Comparison of ENCODE assay signal across 8 cellular contexts in genomic region chr11:63871962-63872832, GRCh38. TPM values are rescaled to one million over a fixed set of nuclear protein-coding genes. Genes with fewer than 3 reads are reported as not detected.
DNase-seq lines count a peak whose midpoint lies in the region; ATAC-seq and TF ChIP-seq lines count a peak whose summit lies in the region.

No MANE protein-coding gene starts in this region.

- TF ChIP-seq CTCF in Calu3 (IDR thresholded peaks at IDR 0.05; ENCODE audit: unreplicated experiment), result no peak
- TF ChIP-seq CTCF in foreskin keratinocyte (conservative IDR thresholded peaks at IDR 0.05), result peak; percentile 53
- TF ChIP-seq CTCF in neural progenitor cell (IDR thresholded peaks at IDR 0.05), result peak; percentile 27

- H3K4me1 ChIP-seq in foreskin keratinocyte (peaks cover 13% of the 10 kb centered on the region), neural progenitor cell (peaks cover 7% of the 10 kb centered on the region)

- H3K27ac Mint-ChIP-seq in Calu3 (ENCODE audit: unreplicated experiment) (no peak overlapping the region), neural progenitor cell (no peak overlapping the region)

- H2AFZ ChIP-seq in neural progenitor cell (replicated peaks), result no peak overlapping the region

- BruUV-seq in Calu3 (replicated peaks; lab: Mats Ljungman, UMichigan), result no TSS peak

- H3K4me3 Mint-ChIP-seq in Calu3 (ENCODE audit: low read depth, unreplicated experiment) (peak overlapping the region; percentile 39), neural progenitor cell (peak overlapping the region; percentile 43)

- no peak overlapping the region for H3K27ac ChIP-seq in foreskin keratinocyte
- H3K27ac ChIP-seq in neural progenitor cell, result no peak overlapping the region

- peaks cover 8% of the 10 kb centered on the region for H3F3A ChIP-seq in neural progenitor cell (ENCODE audit: low read depth)

- H3K79me2 ChIP-seq in neural progenitor cell (ENCODE audit: low read depth), result peaks cover 97% of the 10 kb centered on the region

- no peaks in the 10 kb centered on the region for H3K36me3 ChIP-seq in neural progenitor cell

- peaks cover 42% of the 10 kb centered on the region for H3K4me1 Mint-ChIP-seq in Calu3 (ENCODE audit: low read depth, unreplicated experiment)
- H3K4me1 Mint-ChIP-seq in neural progenitor cell, result peaks cover 45% of the 10 kb centered on the region

- H3K9ac ChIP-seq in neural progenitor cell, result no peak overlapping the region

- H3K36me3 Mint-ChIP-seq in Calu3 (ENCODE audit: insufficient read depth, unreplicated experiment) (peaks cover 19% of the 10 kb centered on the region), neural progenitor cell (peaks cover 11% of the 10 kb centered on the region)

- no peak overlapping the region for H3K4me2 ChIP-seq in neural progenitor cell

- CTCF ChIA-PET in Calu3 (lab: Charles Lee), result interaction anchor here (0.6 to 2.5 kb wide), 13 partner anchors 9 to 103 kb away, joined by 3 to 15 read pairs (median 5); partner anchors contain the start of genes MARK2 and ZFTA

- H3K27me3 Mint-ChIP-seq in Calu3 (ENCODE audit: unreplicated experiment) (no peaks in the 10 kb centered on the region), neural progenitor cell (ENCODE audit: insufficient read depth, low read depth) (peaks cover 2% of the 10 kb centered on the region)

- peaks cover 96% of the 10 kb centered on the region for H4K20me1 ChIP-seq in neural progenitor cell (ENCODE audit: low read depth)

- intact Hi-C loops in Calu3 (cut with micrococcal nuclease; ENCODE audit: unreplicated experiment), result loop anchor here (2.0 kb wide), 1 partner anchor 31 kb away; no protein-coding TSS in a partner anchor

- peak; percentile 83 for DNase-seq in Calu3
- DNase-seq in NCI-H510A treated with DMSO at 0.1 percent for 48 hours (lab: John Stamatoyannopoulos, UW), result peak; percentile 89
- peak; percentile 7 for DNase-seq in activated T-helper 9 cell treated with anti-CD3 and anti-CD28 coated beads, Interleukin-2, amount 50 U/mL, for 16 hours (ENCODE audit: low read depth)
- DNase-seq in foreskin keratinocyte, result peak; percentile 72 to 84
- DNase-seq in neural progenitor cell (ENCODE audit: low spot score), result peak; percentile 41
- no peak for DNase-seq in NCI-H1048 (lab: John Stamatoyannopoulos, UW)

- H3K9me3 Mint-ChIP-seq in Calu3 (ENCODE audit: low read depth, unreplicated experiment) (no peaks in the 10 kb centered on the region), neural progenitor cell (no peaks in the 10 kb centered on the region)

- no peaks in the 10 kb centered on the region for H3K27me3 ChIP-seq in foreskin keratinocyte
- H3K27me3 ChIP-seq in neural progenitor cell, result no peaks in the 10 kb centered on the region

- ATAC-seq in GM19043 (IDR thresholded peaks at IDR 0.05; ENCODE audit: low read depth, unreplicated experiment), result peak; percentile 95
- peak; percentile 89 for ATAC-seq in HG03135 (IDR thresholded peaks at IDR 0.05; ENCODE audit: unreplicated experiment)
- peak; percentile 75 for ATAC-seq in foreskin keratinocyte

- H3K9me3 ChIP-seq in neural progenitor cell (ENCODE audit: low read depth), result no peaks in the 10 kb centered on the region

- H3K4me3 ChIP-seq in neural progenitor cell, result no peak overlapping the region

RNA-seq across cellular contexts. Expression of gene MARK2, which starts 33.3 kb away (rescaled TPM):
- 63.1 and 71.2 TPM in 2 replicates for total RNA-seq in Calu3 (2022)
- 35.1 and 35.8 TPM in 2 replicates for total RNA-seq in foreskin keratinocyte
- 14.9 and 17.6 TPM in 2 replicates for polyA plus RNA-seq in foreskin keratinocyte
- 23.0 and 25.4 TPM in 2 replicates for total RNA-seq in neural progenitor cell (ENCODE audit: low replicate concordance)

RNA-seq across cellular contexts. Expression of gene RCOR2, which starts 44.8 kb away (rescaled TPM):
- 0.26 and 0.37 TPM in 2 replicates for total RNA-seq in Calu3 (2022)
- total RNA-seq in foreskin keratinocyte, result 1.5 and 1.8 TPM in 2 replicates
- 1.7 and 1.8 TPM in 2 replicates for polyA plus RNA-seq in foreskin keratinocyte
- 70.6 and 139 TPM in 2 replicates for total RNA-seq in neural progenitor cell (ENCODE audit: low replicate concordance)

RNA-seq across cellular contexts. Expression of gene SPINDOC, which starts 58.9 kb away (rescaled TPM):
- total RNA-seq in Calu3 (2022) (47.1 and 53.8 TPM in 2 replicates), foreskin keratinocyte (20.6 and 26.6 TPM in 2 replicates), neural progenitor cell (ENCODE audit: low replicate concordance) (27.2 and 80.0 TPM in 2 replicates)
- polyA plus RNA-seq in foreskin keratinocyte, result 24.4 and 29.0 TPM in 2 replicates

Comparison
In these comparisons a context has a peak if more than half of its experiments do, and no peak if none do; other contexts are left out.
1. RNA of gene RCOR2, which starts 44.8 kb away (total RNA-seq): 70.6 to 139 TPM in neural progenitor cell; 1.5 to 1.8 TPM in foreskin keratinocyte and 0.26 to 0.37 TPM in Calu3; every median in the first group is over 10 times any median in the second.
2. Peak in every context shown above with its lines, with median percentiles within 50 percentile points of each other: ATAC-seq.